Comparison of ENCODE assay signal across 8 cellular contexts in the genomic region with DNA sequence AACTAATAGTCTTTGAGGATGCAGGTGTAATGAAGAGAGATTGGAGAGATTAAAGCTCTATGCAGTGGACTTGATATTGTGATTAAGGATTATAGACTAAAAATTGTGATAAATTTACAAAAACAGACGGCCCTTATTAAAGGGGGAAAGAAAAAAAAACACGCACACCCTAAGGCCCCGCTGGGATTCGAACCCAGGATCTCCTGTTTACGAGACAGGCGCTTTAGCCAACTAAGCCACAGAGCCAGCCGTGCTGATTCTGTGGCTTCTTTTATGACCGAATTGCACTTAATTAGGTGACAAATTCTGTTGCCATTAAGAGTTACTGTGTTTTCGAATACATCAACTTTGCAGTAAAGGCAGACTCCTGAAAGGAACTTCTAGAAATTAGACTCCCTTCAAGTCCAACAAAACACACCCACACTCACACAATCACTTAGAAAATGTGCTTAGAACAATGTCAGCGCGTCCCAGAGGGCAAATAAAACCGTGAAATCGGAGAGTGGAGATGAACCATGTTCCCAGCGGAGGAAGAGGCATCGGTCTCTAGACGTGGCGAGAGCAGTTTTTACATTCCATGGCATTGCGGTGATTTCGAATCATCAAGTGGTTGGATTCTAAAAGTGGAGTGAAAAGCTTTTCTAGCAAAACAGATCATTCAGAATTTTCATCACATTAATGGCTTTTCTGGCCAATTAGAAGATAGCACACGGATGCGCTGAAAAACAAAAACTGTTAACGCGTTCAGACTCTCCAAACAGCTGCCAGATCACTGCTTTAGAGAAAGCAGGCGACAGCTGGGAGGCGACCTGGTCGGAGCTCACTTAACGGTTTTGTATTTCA.
A peak's percentile ranks its signal among the peaks of the same experiment; 100 is the strongest.
DNase-seq lines count a peak whose midpoint lies in the region; ATAC-seq, FAIRE-seq and TF ChIP-seq lines count a peak whose summit lies in the region.
"Had no signal": no experiment of that assay in that cellular context is flagged by ENCODE, and none has a peak within 500 bp of the region (broad histone marks: within the 10 kb centered on the region; RNA-seq: fewer than 3 reads in every experiment).

No MANE protein-coding gene starts in this region.

- H2AFZ ChIP-seq in GM12878 (ENCODE audit: control insufficient read depth, low read depth, low read length): peak overlapping the region; percentile 90

- no peaks in the 10 kb centered on the region for H3K79me2 ChIP-seq in GM12878 (ENCODE audit: control insufficient read depth, insufficient read depth, low read length)

- no peaks in the 10 kb centered on the region for H3K27me3 ChIP-seq in GM12878 (replicated peaks in 1 of 2; ENCODE audit: control insufficient read depth in 2 of 2, insufficient read depth in 2 of 2, low read length in 1 of 2)

- POLR2A ChIA-PET in GM12878 (lab: Charles Lee): no interaction called here

- H4K20me1 ChIP-seq in GM12878 (ENCODE audit: control insufficient read depth, insufficient read depth): no peaks in the 10 kb centered on the region

- peak overlapping the region; percentile 96 for H3K4me2 ChIP-seq in GM12878 (ENCODE audit: control insufficient read depth, insufficient read depth)

- DNase-seq in GM04504 (ENCODE audit: low read depth): peak; percentile 34
- peak; percentile 66 to 78 for DNase-seq in Kasumi-1 (lab: John Stamatoyannopoulos, UW)
- DNase-seq in SHP77 treated with DMSO at 0.1 percent for 48 hours (lab: John Stamatoyannopoulos, UW): peak; percentile 85
- DNase-seq in GM12878 (ENCODE audit: low read depth, low spot score): peak; percentile 77
- DNase-seq in islet precursor cell: peak; percentile 76
- peak; percentile 25 for DNase-seq in stimulated activated CD4-positive, alpha-beta T cell treated with anti-CD3 and anti-CD28 coated beads, Interleukin-2, amount 100 ng/mL, for 4 hours (ENCODE audit: low read depth)

- no peak for TF ChIP-seq RAD21 in GM12878 (IDR thresholded peaks at IDR 0.05; ENCODE audit: insufficient read depth, low read depth, low read length)

- ATAC-seq in GM12878 (peak; percentile 85), HG03196 (IDR thresholded peaks at IDR 0.05; ENCODE audit: unreplicated experiment) (no peak)
- ATAC-seq: left colon had no signal

- in situ Hi-C loops in GM12878 (cut with MboI): no loop called here

- peak overlapping the region; percentile 78 for H3K4me3 ChIP-seq in GM12878

- WGBS in GM12878 (ENCODE audit: insufficient coverage, insufficient replicate concordance, low lambda C conversion rate, missing lambda C conversion rate): 1% methylated on average over 27 of the region's 27 CpGs

- TF ChIP-seq POLR2A in GM12878 (IDR thresholded peaks at IDR 0.05; ENCODE audit: low read depth, low read length): no peak

- no peaks in the 10 kb centered on the region for H3K9me3 ChIP-seq in GM12878 (replicated peaks; ENCODE audit: control insufficient read depth, insufficient read depth, low read length)

- RAD21 ChIA-PET in GM12878 (lab: Charles Lee; ENCODE audit: unreplicated experiment): no interaction called here

- peak; percentile 68 for FAIRE-seq in GM12878 (lab: Jason Lieb, UNC)

- SMC1A ChIA-PET in GM12878 (lab: Charles Lee; ENCODE audit: uncharacterized antibody, unreplicated experiment): interaction anchor here (0.6 to 0.8 kb wide), 2 partner anchors 10 to 634 kb away, joined by 3 to 4 read pairs; no protein-coding TSS in a partner anchor

- peak overlapping the region; percentile 53 for H3K9ac ChIP-seq in GM12878 (ENCODE audit: control insufficient read depth, insufficient read depth, low read length)

- H3K4me1 ChIP-seq in GM12878 (ENCODE audit: control insufficient read depth, insufficient read depth, low read length): no peaks in the 10 kb centered on the region

- CTCF ChIA-PET in GM12878 (lab: Yijun Ruan, JAX): interaction anchor here (0.8 kb wide), 1 partner anchor 26 kb away, joined by 3 read pairs; no protein-coding TSS in a partner anchor

- no peaks in the 10 kb centered on the region for H3K36me3 ChIP-seq in GM12878 (ENCODE audit: control insufficient read depth in 2 of 2, insufficient read depth in 2 of 2, low read length in 1 of 2)

- no peak overlapping the region for H3K27ac ChIP-seq in GM12878 (ENCODE audit: control insufficient read depth, insufficient read depth)

- TF ChIP-seq CTCF in GM12878 (IDR thresholded peaks at IDR 0.05 in 2 of 3, conservative IDR thresholded peaks at IDR 0.05 in 1 of 3; ENCODE audit: control insufficient read depth in 2 of 3, extremely low read depth in 1 of 3, insufficient read depth in 1 of 3, low read depth in 3 of 3, low read length in 3 of 3): no peak

- intact Hi-C loops in GM12878 (cut with micrococcal nuclease; ENCODE audit: unreplicated experiment): loop anchor here (1.0 kb wide), 1 partner anchor 10 kb away; no protein-coding TSS in a partner anchor

- no TSS peak for BruUV-seq in GM12878 (replicated peaks; lab: Mats Ljungman, UMichigan)

- no peak for TF ChIP-seq EP300 in GM12878 (IDR thresholded peaks at IDR 0.05; ENCODE audit: borderline replicate concordance in 1 of 2, control insufficient read depth in 1 of 2, low read depth in 2 of 2, low read length in 2 of 2)

TF ChIP-seq in GM12878, 131 proteins besides CTCF, POLR2A, EP300 and RAD21 (continues in another document):
- TF ChIP-seq SRF (IDR thresholded peaks at IDR 0.05; ENCODE audit: low read depth in 2 of 2, low read length in 2 of 2) (no peak), NBN (IDR thresholded peaks at IDR 0.05) (0 out of 2 replicates have a peak, but pooled peaks have one; percentile 23), NFIC (IDR thresholded peaks at IDR 0.05; ENCODE audit: low read depth, low read length) (no peak), BACH1 (IDR thresholded peaks at IDR 0.05; ENCODE audit: borderline replicate concordance) (no peak), IKZF2 (IDR thresholded peaks at IDR 0.05) (no peak), RAD51 (IDR thresholded peaks at IDR 0.05) (no peak), ESRRA (IDR thresholded peaks at IDR 0.05; ENCODE audit: low read length) (no peak), FOS (IDR thresholded peaks at IDR 0.05; ENCODE audit: borderline replicate concordance, extremely low read depth, insufficient read length) (no peak), STAT1 (conservative IDR thresholded peaks at IDR 0.05) (no peak)
- TF ChIP-seq, protein P1, sequence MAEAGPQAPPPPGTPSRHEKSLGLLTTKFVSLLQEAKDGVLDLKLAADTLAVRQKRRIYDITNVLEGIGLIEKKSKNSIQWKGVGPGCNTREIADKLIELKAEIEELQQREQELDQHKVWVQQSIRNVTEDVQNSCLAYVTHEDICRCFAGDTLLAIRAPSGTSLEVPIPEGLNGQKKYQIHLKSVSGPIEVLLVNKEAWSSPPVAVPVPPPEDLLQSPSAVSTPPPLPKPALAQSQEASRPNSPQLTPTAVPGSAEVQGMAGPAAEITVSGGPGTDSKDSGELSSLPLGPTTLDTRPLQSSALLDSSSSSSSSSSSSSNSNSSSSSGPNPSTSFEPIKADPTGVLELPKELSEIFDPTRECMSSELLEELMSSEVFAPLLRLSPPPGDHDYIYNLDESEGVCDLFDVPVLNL (IDR thresholded peaks at IDR 0.05; ENCODE audit: low read depth, low read length): no peak
- TF ChIP-seq, protein P2, sequence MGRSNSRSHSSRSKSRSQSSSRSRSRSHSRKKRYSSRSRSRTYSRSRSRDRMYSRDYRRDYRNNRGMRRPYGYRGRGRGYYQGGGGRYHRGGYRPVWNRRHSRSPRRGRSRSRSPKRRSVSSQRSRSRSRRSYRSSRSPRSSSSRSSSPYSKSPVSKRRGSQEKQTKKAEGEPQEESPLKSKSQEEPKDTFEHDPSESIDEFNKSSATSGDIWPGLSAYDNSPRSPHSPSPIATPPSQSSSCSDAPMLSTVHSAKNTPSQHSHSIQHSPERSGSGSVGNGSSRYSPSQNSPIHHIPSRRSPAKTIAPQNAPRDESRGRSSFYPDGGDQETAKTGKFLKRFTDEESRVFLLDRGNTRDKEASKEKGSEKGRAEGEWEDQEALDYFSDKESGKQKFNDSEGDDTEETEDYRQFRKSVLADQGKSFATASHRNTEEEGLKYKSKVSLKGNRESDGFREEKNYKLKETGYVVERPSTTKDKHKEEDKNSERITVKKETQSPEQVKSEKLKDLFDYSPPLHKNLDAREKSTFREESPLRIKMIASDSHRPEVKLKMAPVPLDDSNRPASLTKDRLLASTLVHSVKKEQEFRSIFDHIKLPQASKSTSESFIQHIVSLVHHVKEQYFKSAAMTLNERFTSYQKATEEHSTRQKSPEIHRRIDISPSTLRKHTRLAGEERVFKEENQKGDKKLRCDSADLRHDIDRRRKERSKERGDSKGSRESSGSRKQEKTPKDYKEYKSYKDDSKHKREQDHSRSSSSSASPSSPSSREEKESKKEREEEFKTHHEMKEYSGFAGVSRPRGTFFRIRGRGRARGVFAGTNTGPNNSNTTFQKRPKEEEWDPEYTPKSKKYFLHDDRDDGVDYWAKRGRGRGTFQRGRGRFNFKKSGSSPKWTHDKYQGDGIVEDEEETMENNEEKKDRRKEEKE (IDR thresholded peaks at IDR 0.05): no peak
- TF ChIP-seq, protein P3, sequence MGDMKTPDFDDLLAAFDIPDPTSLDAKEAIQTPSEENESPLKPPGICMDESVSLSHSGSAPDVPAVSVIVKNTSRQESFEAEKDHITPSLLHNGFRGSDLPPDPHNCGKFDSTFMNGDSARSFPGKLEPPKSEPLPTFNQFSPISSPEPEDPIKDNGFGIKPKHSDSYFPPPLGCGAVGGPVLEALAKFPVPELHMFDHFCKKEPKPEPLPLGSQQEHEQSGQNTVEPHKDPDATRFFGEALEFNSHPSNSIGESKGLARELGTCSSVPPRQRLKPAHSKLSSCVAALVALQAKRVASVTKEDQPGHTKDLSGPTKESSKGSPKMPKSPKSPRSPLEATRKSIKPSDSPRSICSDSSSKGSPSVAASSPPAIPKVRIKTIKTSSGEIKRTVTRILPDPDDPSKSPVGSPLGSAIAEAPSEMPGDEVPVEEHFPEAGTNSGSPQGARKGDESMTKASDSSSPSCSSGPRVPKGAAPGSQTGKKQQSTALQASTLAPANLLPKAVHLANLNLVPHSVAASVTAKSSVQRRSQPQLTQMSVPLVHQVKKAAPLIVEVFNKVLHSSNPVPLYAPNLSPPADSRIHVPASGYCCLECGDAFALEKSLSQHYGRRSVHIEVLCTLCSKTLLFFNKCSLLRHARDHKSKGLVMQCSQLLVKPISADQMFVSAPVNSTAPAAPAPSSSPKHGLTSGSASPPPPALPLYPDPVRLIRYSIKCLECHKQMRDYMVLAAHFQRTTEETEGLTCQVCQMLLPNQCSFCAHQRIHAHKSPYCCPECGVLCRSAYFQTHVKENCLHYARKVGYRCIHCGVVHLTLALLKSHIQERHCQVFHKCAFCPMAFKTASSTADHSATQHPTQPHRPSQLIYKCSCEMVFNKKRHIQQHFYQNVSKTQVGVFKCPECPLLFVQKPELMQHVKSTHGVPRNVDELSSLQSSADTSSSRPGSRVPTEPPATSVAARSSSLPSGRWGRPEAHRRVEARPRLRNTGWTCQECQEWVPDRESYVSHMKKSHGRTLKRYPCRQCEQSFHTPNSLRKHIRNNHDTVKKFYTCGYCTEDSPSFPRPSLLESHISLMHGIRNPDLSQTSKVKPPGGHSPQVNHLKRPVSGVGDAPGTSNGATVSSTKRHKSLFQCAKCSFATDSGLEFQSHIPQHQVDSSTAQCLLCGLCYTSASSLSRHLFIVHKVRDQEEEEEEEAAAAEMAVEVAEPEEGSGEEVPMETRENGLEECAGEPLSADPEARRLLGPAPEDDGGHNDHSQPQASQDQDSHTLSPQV (IDR thresholded peaks at IDR 0.05): no peak

Comparison
In these comparisons a context has a peak if more than half of its experiments do, and no peak if none do; other contexts are left out.
1. DNase-seq: peak in every context shown above with its lines; median percentile 85 in SHP77 treated with DMSO at 0.1 percent for 48 hours; 77 in GM12878; 76 in islet precursor cell; 72 in Kasumi-1; 34 in GM04504; 25 in stimulated activated CD4-positive, alpha-beta T cell treated with anti-CD3 and anti-CD28 coated beads, Interleukin-2, amount 100 ng/mL, for 4 hours.